2 cellular contexts compared by ENCODE assay signal in genomic region chr7:84013616-84014240, GRCh38.
TF ChIP-seq lines count a peak whose summit lies in the region.

No MANE protein-coding gene starts in this region.

TF ChIP-seq in IMR-90, 13 proteins besides CTCF, POLR2A, EP300 and RAD21:
- peak; percentile 64; the same call in 1 of the 2 replicates for TF ChIP-seq CEBPB (IDR thresholded peaks at IDR 0.05; ENCODE audit: low read depth, low read length)
- TF ChIP-seq USF2 (IDR thresholded peaks at IDR 0.05; ENCODE audit: low read depth, low read length), result no peak

TF ChIP-seq in K562, 482 proteins besides CTCF, POLR2A, EP300 and RAD21:
- TF ChIP-seq CEBPG (CRISPR knock-in tag; IDR thresholded peaks at IDR 0.05), result peak; percentile 76
- peak; percentile 86 for TF ChIP-seq CEBPG (tag; conservative IDR thresholded peaks at IDR 0.05 in 1 of 2, IDR thresholded peaks at IDR 0.05 in 1 of 2)
- TF ChIP-seq ATF3 (IDR thresholded peaks at IDR 0.05), result peak; percentile 42
- TF ChIP-seq ATF3 (CRISPR knock-in tag; conservative IDR thresholded peaks at IDR 0.05), result no peak
- peak; percentile 73 for TF ChIP-seq CEBPB (tag; IDR thresholded peaks at IDR 0.05)
- TF ChIP-seq ZNF124 (CRISPR knock-in tag; IDR thresholded peaks at IDR 0.05), result no peak
- peak in 1 of 2 experiments; percentile 60; a peak in 1 of 4 replicates for TF ChIP-seq SRF (CRISPR knock-in tag; IDR thresholded peaks at IDR 0.05)
